Comparison of ENCODE assay signal across 8 cellular contexts in genomic region chr7:43758029-43758860, GRCh38. TPM values are rescaled to one million over a fixed set of nuclear protein-coding genes. Genes with fewer than 3 reads are reported as not detected.
DNase-seq lines count a peak whose midpoint lies in the region; ATAC-seq and TF ChIP-seq lines count a peak whose summit lies in the region.

Gene BLVRA, plus strand, starts transcription at chr7:43758680. Its CDS starts 12,479 bp downstream, at chr7:43771159.

- DNase-seq in GM04504 (ENCODE audit: low read depth) (peak; percentile 15), LHCN-M2 (ENCODE audit: low read depth) (no peak), choroid plexus epithelial cell (ENCODE audit: low read depth) (no peak), left kidney (ENCODE audit: low read depth, low spot score) (peak; percentile 87), SIG-M5 (lab: John Stamatoyannopoulos, UW) (no peak)
- DNase-seq in activated CD4-positive, alpha-beta T cell treated with anti-CD3 and anti-CD28 coated beads for 1 hour: peak; percentile 48
- peak; percentile 69 to 73 for DNase-seq in stimulated activated CD4-positive, alpha-beta T cell treated with anti-CD3 and anti-CD28 coated beads, Interleukin-2, amount 100 ng/mL, for 24 hours

- peak within 1 kb of the TSS; percentile 72 for H3K4me3 ChIP-seq in choroid plexus epithelial cell (ENCODE audit: low read depth, low read length)

- TF ChIP-seq CTCF in choroid plexus epithelial cell (conservative IDR thresholded peaks at IDR 0.05; ENCODE audit: low read depth, low read length): no peak

- ATAC-seq in GM21737 (IDR thresholded peaks at IDR 0.05; ENCODE audit: unreplicated experiment): peak; percentile 74

RNA-seq across cellular contexts. Expression of gene BLVRA, which starts in this region (rescaled TPM):
- 30.7 and 38.5 TPM in 2 replicates for total RNA-seq in LHCN-M2 (2014; rRNA removed)
- 50.0 TPM for polyA plus RNA-seq in LHCN-M2 (2012)

Comparison
In these comparisons a context has a peak if more than half of its experiments do, and no peak if none do; other contexts are left out.
1. DNase-seq: peak in GM04504 (single experiment), activated CD4-positive, alpha-beta T cell treated with anti-CD3 and anti-CD28 coated beads for 1 hour (single experiment), left kidney (single experiment) and stimulated activated CD4-positive, alpha-beta T cell treated with anti-CD3 and anti-CD28 coated beads, Interleukin-2, amount 100 ng/mL, for 24 hours (2 of 2); none in LHCN-M2 (single experiment), choroid plexus epithelial cell (single experiment) and SIG-M5 (single experiment).